ENCODE assay signal across 8 cellular contexts in genomic region chr16:56789360-56789759, GRCh38.
DNase-seq lines count a peak whose midpoint lies in the region; ATAC-seq and TF ChIP-seq lines count a peak whose summit lies in the region.

No MANE protein-coding gene starts in this region.

- TF ChIP-seq EP300 in Ishikawa (IDR thresholded peaks at IDR 0.05; ENCODE audit: borderline replicate concordance): no peak

- TF ChIP-seq RAD21 in Ishikawa (IDR thresholded peaks at IDR 0.05; ENCODE audit: low read depth): peak; percentile 67

- peak; percentile 81 for ATAC-seq in SK-N-SH treated with all-trans-retinoic acid at 6 μM for 48 hours
- ATAC-seq in GM21381 (IDR thresholded peaks at IDR 0.05; ENCODE audit: unreplicated experiment): no peak
- ATAC-seq in HG02588 (IDR thresholded peaks at IDR 0.05; ENCODE audit: unreplicated experiment): no peak
- ATAC-seq in GM21737 (IDR thresholded peaks at IDR 0.05; ENCODE audit: unreplicated experiment): no peak

- peak; percentile 72 for DNase-seq in DMS53 (lab: John Stamatoyannopoulos, UW)
- peak; percentile 64 for DNase-seq in fibroblast of peridontal ligament (ENCODE audit: extremely low read depth)
- peak; percentile 6 for DNase-seq in stimulated activated CD4-positive, alpha-beta T cell treated with anti-CD3 and anti-CD28 coated beads, Interleukin-4, amount 100 ng/mL, for 24 hours

TF ChIP-seq in Ishikawa, 13 proteins besides CTCF, POLR2A, EP300 and RAD21:
- TF ChIP-seq ZBTB7A (IDR thresholded peaks at IDR 0.05; ENCODE audit: low read depth) (no peak), FOXM1 (IDR thresholded peaks at IDR 0.05; ENCODE audit: borderline replicate concordance, low read depth) (no peak), NFIC (IDR thresholded peaks at IDR 0.05) (no peak), YY1 (IDR thresholded peaks at IDR 0.05; ENCODE audit: low read depth) (no peak), TEAD4 (IDR thresholded peaks at IDR 0.05) (no peak), EGR1 (IDR thresholded peaks at IDR 0.05) (no peak), CREB1 (IDR thresholded peaks at IDR 0.05; ENCODE audit: low read depth) (no peak), TAF1 (IDR thresholded peaks at IDR 0.05; ENCODE audit: low read depth) (no peak)

TF ChIP-seq in SK-N-SH treated with all-trans-retinoic acid at 6 μM for 48 hours, 23 proteins besides CTCF, POLR2A, EP300 and RAD21:
- TF ChIP-seq ZNF70 (CRISPR knock-in tag; IDR thresholded peaks at IDR 0.05) (no peak), GLIS3 (CRISPR knock-in tag; IDR thresholded peaks at IDR 0.05) (no peak), TSHZ2 (CRISPR knock-in tag; IDR thresholded peaks at IDR 0.05) (no peak), PATZ1 (CRISPR knock-in tag; IDR thresholded peaks at IDR 0.05; ENCODE audit: borderline replicate concordance) (no peak), ZNF8 (CRISPR knock-in tag; IDR thresholded peaks at IDR 0.05) (no peak), ZFP30 (CRISPR knock-in tag; IDR thresholded peaks at IDR 0.05) (no peak), OSR1 (CRISPR knock-in tag; IDR thresholded peaks at IDR 0.05) (no peak), ESRRG (CRISPR knock-in tag; IDR thresholded peaks at IDR 0.05) (no peak), ISL1 (CRISPR knock-in tag; IDR thresholded peaks at IDR 0.05) (no peak), ARNTL (CRISPR knock-in tag; IDR thresholded peaks at IDR 0.05; ENCODE audit: borderline replicate concordance, low read depth) (no peak), ZNF565 (CRISPR knock-in tag; conservative IDR thresholded peaks at IDR 0.05; ENCODE audit: low read depth) (no peak), TCF4 (CRISPR knock-in tag; IDR thresholded peaks at IDR 0.05; ENCODE audit: borderline replicate concordance) (no peak), TOX (CRISPR knock-in tag; IDR thresholded peaks at IDR 0.05; ENCODE audit: borderline replicate concordance) (no peak), RARB (CRISPR knock-in tag; IDR thresholded peaks at IDR 0.05) (no peak)
- TF ChIP-seq, protein P1, sequence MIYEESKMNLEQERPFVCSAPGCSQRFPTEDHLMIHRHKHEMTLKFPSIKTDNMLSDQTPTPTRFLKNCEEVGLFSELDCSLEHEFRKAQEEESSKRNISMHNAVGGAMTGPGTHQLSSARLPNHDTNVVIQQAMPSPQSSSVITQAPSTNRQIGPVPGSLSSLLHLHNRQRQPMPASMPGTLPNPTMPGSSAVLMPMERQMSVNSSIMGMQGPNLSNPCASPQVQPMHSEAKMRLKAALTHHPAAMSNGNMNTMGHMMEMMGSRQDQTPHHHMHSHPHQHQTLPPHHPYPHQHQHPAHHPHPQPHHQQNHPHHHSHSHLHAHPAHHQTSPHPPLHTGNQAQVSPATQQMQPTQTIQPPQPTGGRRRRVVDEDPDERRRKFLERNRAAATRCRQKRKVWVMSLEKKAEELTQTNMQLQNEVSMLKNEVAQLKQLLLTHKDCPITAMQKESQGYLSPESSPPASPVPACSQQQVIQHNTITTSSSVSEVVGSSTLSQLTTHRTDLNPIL (CRISPR knock-in tag; IDR thresholded peaks at IDR 0.05; ENCODE audit: low read depth): no peak
- TF ChIP-seq, protein P2, sequence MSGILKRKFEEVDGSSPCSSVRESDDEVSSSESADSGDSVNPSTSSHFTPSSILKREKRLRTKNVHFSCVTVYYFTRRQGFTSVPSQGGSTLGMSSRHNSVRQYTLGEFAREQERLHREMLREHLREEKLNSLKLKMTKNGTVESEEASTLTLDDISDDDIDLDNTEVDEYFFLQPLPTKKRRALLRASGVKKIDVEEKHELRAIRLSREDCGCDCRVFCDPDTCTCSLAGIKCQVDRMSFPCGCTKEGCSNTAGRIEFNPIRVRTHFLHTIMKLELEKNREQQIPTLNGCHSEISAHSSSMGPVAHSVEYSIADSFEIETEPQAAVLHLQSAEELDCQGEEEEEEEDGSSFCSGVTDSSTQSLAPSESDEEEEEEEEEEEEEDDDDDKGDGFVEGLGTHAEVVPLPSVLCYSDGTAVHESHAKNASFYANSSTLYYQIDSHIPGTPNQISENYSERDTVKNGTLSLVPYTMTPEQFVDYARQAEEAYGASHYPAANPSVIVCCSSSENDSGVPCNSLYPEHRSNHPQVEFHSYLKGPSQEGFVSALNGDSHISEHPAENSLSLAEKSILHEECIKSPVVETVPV (CRISPR knock-in tag; IDR thresholded peaks at IDR 0.05): no peak
- TF ChIP-seq, protein P3, sequence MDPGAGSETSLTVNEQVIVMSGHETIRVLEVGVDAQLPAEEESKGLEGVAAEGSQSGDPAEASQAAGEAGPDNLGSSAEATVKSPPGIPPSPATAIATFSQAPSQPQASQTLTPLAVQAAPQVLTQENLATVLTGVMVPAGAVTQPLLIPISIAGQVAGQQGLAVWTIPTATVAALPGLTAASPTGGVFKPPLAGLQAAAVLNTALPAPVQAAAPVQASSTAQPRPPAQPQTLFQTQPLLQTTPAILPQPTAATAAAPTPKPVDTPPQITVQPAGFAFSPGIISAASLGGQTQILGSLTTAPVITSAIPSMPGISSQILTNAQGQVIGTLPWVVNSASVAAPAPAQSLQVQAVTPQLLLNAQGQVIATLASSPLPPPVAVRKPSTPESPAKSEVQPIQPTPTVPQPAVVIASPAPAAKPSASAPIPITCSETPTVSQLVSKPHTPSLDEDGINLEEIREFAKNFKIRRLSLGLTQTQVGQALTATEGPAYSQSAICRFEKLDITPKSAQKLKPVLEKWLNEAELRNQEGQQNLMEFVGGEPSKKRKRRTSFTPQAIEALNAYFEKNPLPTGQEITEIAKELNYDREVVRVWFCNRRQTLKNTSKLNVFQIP (CRISPR knock-in tag; IDR thresholded peaks at IDR 0.05; ENCODE audit: borderline replicate concordance, low read depth): no peak
TF ChIP-seq in SK-N-SH treated with all-trans-retinoic acid at 6 μM for 48 hours: peak in this region for 0.

Comparison
In these comparisons a context has a peak if more than half of its experiments do, and no peak if none do; other contexts are left out.
1. DNase-seq: peak in every context shown above with its lines; median percentile 72 in DMS53; 64 in fibroblast of peridontal ligament; 6 in stimulated activated CD4-positive, alpha-beta T cell treated with anti-CD3 and anti-CD28 coated beads, Interleukin-4, amount 100 ng/mL, for 24 hours.